ENCODE assay signal across 1 cellular context in the genomic region with DNA sequence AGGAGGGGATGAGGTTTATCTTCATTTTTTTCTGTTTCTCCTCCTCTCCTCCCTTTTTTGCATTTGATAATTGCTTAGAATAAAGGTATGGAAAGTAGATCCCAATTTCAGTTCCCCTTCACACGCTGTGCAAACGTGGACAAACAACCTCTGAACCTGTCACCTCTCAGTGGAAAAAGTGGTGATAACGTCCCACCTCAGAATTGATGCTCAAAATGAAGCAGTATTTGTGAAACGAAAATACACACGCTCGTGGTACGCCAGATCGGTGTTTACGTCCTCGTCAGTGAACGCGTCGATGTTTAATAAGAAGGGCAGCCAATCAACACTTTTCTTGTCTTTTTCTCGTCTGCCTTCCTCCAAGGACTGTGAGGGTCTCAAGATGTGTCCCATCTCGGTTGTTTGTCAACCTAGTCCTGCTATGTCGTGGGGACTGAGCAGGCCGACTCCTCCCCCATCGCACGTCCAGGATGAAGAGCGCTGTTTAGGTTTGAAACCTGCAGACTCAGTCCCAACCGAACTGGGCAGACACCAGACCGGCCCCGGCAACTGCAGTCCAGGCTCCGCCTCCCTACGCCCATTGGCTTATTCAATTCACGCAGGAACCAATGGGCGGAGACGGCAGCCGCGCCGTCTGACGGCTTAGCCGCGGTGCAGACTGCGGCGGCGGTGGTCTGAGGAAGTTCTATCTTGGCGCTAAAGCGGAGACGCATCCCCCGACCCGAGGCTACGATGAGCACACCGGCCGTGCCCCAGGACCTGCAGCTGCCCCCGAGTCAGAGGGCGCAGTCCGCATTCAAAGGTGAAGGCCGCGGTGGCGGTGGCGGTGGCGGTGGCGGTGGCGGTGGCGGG.
A peak's percentile ranks its signal among the peaks of the same experiment; 100 is the strongest.
TF ChIP-seq lines count a peak whose summit lies in the region.

A gene with protein sequence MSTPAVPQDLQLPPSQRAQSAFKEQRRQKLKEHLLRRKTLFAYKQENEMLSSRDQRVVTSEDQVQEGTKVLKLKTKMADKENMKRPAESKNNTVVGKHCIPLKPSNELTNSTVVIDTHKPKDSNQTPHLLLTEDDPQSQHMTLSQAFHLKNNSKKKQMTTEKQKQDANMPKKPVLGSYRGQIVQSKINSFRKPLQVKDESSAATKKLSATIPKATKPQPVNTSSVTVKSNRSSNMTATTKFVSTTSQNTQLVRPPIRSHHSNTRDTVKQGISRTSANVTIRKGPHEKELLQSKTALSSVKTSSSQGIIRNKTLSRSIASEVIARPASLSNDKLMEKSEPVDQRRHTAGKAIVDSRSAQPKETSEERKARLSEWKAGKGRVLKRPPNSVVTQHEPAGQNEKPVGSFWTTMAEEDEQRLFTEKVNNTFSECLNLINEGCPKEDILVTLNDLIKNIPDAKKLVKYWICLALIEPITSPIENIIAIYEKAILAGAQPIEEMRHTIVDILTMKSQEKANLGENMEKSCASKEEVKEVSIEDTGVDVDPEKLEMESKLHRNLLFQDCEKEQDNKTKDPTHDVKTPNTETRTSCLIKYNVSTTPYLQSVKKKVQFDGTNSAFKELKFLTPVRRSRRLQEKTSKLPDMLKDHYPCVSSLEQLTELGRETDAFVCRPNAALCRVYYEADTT (plus strand): TSS at position 654 of the 852 bp plus-strand sequence. CDS start 79 bp downstream, at position 733.

TF ChIP-seq in K562, 482 proteins besides CTCF, POLR2A, EP300 and RAD21 (continued from another document and continues in another):
- TF ChIP-seq AFF1 (IDR thresholded peaks at IDR 0.05; ENCODE audit: low read depth in 1 of 2, partially characterized antibody in 2 of 2) (peak in 1 of 2 experiments; percentile 45), DPF2 (IDR thresholded peaks at IDR 0.05) (peak; percentile 46), POLR2H (tag; IDR thresholded peaks at IDR 0.05; ENCODE audit: low read depth) (peak; percentile 80), ZBTB8A (IDR thresholded peaks at IDR 0.05; ENCODE audit: partially characterized antibody) (no peak), BACH1 (tag; IDR thresholded peaks at IDR 0.05) (no peak), KLF1 (tag; IDR thresholded peaks at IDR 0.05) (no peak), FOXA3 (CRISPR knock-in tag; conservative IDR thresholded peaks at IDR 0.05 in 1 of 2, IDR thresholded peaks at IDR 0.05 in 1 of 2) (no peak), ZNF77 (CRISPR knock-in tag; IDR thresholded peaks at IDR 0.05) (no peak), TFAM (CRISPR knock-in tag; conservative IDR thresholded peaks at IDR 0.05) (no peak), NR2F6 (CRISPR knock-in tag; IDR thresholded peaks at IDR 0.05) (no peak), SMC3 (conservative IDR thresholded peaks at IDR 0.05; ENCODE audit: insufficient read depth, low read depth, low read length) (no peak), PBX2 (CRISPR knock-in tag; IDR thresholded peaks at IDR 0.05; ENCODE audit: low read depth) (no peak), PBX2 (tag; conservative IDR thresholded peaks at IDR 0.05; ENCODE audit: low read depth) (no peak), MXI1 (IDR thresholded peaks at IDR 0.05; ENCODE audit: low read depth, low read length) (no peak), CBX1 (IDR thresholded peaks at IDR 0.05; ENCODE audit: low read depth) (peak; percentile 32; the same call in 1 of the 2 replicates), ATF4 (CRISPR knock-in tag; IDR thresholded peaks at IDR 0.05) (no peak), ZNF707 (CRISPR knock-in tag; conservative IDR thresholded peaks at IDR 0.05) (no peak), CHCHD3 (CRISPR knock-in tag; IDR thresholded peaks at IDR 0.05) (no peak), KAT7 (CRISPR knock-in tag; IDR thresholded peaks at IDR 0.05; ENCODE audit: borderline replicate concordance) (no peak), BRD4 (IDR thresholded peaks at IDR 0.05) (0 out of 2 replicates have a peak, but pooled peaks have one; percentile 47), SETDB1 (IDR thresholded peaks at IDR 0.05; ENCODE audit: low read length) (no peak), EHMT2 (IDR thresholded peaks at IDR 0.05) (no peak), BRD9 (IDR thresholded peaks at IDR 0.05; ENCODE audit: low read depth, partially characterized antibody) (peak; percentile 66), ZNF583 (CRISPR knock-in tag; IDR thresholded peaks at IDR 0.05) (no peak), MCM7 (IDR thresholded peaks at IDR 0.05) (no peak), SAFB (IDR thresholded peaks at IDR 0.05; ENCODE audit: borderline replicate concordance, low read depth, low read length) (no peak), ATF2 (CRISPR knock-in tag; IDR thresholded peaks at IDR 0.05) (no peak), HMG20B (CRISPR knock-in tag; IDR thresholded peaks at IDR 0.05) (no peak), SMAD3 (CRISPR knock-in tag; conservative IDR thresholded peaks at IDR 0.05) (no peak), ZNF146 (CRISPR knock-in tag; IDR thresholded peaks at IDR 0.05; ENCODE audit: unreplicated experiment) (no peak), MTA2 (IDR thresholded peaks at IDR 0.05; ENCODE audit: low read depth) (no peak), CXXC5 (CRISPR knock-in tag; IDR thresholded peaks at IDR 0.05) (peak; percentile 87)
- TF ChIP-seq, protein P1, sequence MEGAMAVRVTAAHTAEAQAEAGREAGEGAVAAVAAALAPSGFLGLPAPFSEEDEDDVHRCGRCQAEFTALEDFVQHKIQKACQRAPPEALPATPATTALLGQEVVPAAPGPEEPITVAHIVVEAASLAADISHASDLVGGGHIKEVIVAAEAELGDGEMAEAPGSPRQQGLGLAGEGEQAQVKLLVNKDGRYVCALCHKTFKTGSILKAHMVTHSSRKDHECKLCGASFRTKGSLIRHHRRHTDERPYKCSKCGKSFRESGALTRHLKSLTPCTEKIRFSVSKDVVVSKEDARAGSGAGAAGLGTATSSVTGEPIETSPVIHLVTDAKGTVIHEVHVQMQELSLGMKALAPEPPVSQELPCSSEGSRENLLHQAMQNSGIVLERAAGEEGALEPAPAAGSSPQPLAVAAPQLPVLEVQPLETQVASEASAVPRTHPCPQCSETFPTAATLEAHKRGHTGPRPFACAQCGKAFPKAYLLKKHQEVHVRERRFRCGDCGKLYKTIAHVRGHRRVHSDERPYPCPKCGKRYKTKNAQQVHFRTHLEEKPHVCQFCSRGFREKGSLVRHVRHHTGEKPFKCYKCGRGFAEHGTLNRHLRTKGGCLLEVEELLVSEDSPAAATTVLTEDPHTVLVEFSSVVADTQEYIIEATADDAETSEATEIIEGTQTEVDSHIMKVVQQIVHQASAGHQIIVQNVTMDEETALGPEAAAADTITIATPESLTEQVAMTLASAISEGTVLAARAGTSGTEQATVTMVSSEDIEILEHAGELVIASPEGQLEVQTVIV (CRISPR knock-in tag; IDR thresholded peaks at IDR 0.05; ENCODE audit: borderline replicate concordance): no peak
- TF ChIP-seq, protein P2, sequence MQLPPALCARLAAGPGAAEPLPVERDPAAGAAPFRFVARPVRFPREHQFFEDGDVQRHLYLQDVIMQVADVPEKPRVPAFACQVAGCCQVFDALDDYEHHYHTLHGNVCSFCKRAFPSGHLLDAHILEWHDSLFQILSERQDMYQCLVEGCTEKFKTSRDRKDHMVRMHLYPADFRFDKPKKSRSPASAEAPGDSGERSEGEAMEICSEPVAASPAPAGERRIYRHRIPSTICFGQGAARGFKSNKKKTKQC (CRISPR knock-in tag; IDR thresholded peaks at IDR 0.05): no peak
- TF ChIP-seq, protein P3, sequence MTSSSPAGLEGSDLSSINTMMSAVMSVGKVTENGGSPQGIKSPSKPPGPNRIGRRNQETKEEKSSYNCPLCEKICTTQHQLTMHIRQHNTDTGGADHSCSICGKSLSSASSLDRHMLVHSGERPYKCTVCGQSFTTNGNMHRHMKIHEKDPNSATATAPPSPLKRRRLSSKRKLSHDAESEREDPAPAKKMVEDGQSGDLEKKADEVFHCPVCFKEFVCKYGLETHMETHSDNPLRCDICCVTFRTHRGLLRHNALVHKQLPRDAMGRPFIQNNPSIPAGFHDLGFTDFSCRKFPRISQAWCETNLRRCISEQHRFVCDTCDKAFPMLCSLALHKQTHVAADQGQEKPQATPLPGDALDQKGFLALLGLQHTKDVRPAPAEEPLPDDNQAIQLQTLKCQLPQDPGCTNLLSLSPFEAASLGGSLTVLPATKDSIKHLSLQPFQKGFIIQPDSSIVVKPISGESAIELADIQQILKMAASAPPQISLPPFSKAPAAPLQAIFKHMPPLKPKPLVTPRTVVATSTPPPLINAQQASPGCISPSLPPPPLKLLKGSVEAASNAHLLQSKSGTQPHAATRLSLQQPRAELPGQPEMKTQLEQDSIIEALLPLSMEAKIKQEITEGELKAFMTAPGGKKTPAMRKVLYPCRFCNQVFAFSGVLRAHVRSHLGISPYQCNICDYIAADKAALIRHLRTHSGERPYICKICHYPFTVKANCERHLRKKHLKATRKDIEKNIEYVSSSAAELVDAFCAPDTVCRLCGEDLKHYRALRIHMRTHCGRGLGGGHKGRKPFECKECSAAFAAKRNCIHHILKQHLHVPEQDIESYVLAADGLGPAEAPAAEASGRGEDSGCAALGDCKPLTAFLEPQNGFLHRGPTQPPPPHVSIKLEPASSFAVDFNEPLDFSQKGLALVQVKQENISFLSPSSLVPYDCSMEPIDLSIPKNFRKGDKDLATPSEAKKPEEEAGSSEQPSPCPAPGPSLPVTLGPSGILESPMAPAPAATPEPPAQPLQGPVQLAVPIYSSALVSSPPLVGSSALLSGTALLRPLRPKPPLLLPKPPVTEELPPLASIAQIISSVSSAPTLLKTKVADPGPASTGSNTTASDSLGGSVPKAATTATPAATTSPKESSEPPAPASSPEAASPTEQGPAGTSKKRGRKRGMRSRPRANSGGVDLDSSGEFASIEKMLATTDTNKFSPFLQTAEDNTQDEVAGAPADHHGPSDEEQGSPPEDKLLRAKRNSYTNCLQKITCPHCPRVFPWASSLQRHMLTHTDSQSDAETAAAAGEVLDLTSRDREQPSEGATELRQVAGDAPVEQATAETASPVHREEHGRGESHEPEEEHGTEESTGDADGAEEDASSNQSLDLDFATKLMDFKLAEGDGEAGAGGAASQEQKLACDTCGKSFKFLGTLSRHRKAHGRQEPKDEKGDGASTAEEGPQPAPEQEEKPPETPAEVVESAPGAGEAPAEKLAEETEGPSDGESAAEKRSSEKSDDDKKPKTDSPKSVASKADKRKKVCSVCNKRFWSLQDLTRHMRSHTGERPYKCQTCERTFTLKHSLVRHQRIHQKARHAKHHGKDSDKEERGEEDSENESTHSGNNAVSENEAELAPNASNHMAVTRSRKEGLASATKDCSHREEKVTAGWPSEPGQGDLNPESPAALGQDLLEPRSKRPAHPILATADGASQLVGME (CRISPR knock-in tag; IDR thresholded peaks at IDR 0.05): no peak
